20 cellular contexts compared by ENCODE assay signal in the genomic region with DNA sequence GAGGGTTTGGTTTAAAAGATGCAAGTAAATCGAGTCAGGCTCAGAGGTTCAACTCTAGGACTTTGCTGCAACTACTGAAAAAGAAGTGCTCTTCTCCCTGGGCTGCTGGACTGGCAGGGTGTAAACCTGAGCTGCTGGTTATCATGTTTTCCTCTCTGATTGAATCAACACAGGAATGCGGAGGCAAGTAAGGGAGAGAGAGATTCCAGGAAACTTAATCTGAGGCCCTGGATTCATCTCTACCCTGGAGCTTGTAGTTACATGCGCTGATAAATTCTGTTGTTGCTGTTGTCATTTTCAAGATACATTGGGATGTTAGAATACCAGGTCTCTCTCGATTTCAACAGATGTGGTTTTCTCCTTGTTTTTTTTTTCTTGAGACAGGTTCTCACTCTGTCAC. TPM values are rescaled to one million over a fixed set of nuclear protein-coding genes. Genes with fewer than 3 reads are reported as not detected.
DNase-seq lines count a peak whose midpoint lies in the region; ATAC-seq and TF ChIP-seq lines count a peak whose summit lies in the region.
"Had no signal": no experiment of that assay in that cellular context is flagged by ENCODE, and none has a peak within 500 bp of the region (broad histone marks: within the 10 kb centered on the region; RNA-seq: fewer than 3 reads in every experiment).

No MANE protein-coding gene starts in this region.

- no peak for ATAC-seq in omental fat pad (ENCODE audit: low FRiP score)
- no peak for ATAC-seq in GM18517 (IDR thresholded peaks at IDR 0.05; ENCODE audit: unreplicated experiment)
- ATAC-seq: HepG2 had no signal

- H3K79me1 ChIP-seq in neuronal stem cell (ENCODE audit: low read depth, low read length): no peaks in the 10 kb centered on the region

- H3K18ac ChIP-seq in neuronal stem cell (ENCODE audit: low read length): no peak overlapping the region

- peaks cover 2 to 4% of the 10 kb centered on the region in 2 donors for H3K9me3 ChIP-seq in neuronal stem cell (replicated peaks in 1 of 2; ENCODE audit: control insufficient read depth in 2 of 2, insufficient read depth in 1 of 2, low read depth in 1 of 2, low read length in 2 of 2)
- H3K9me3 ChIP-seq: BE2C had no signal

- no peak overlapping the region for H3K23ac ChIP-seq in neuronal stem cell (ENCODE audit: low read depth, low read length, poor library complexity)

- no peak overlapping the region for H3K14ac ChIP-seq in neuronal stem cell (ENCODE audit: low read length)

- no peak overlapping the region for H4K91ac ChIP-seq in neuronal stem cell (ENCODE audit: low read depth, low read length, poor library complexity)

- H3K27ac ChIP-seq in neuronal stem cell (replicated peaks; ENCODE audit: low read length): no peak overlapping the region
- H3K27ac ChIP-seq: GM23248 had no signal

- no peak overlapping the region for H2BK15ac ChIP-seq in neuronal stem cell (ENCODE audit: low read length)

- no peak overlapping the region for H4K8ac ChIP-seq in neuronal stem cell (ENCODE audit: low read depth, low read length)

- H3K4me3 ChIP-seq in neuronal stem cell (ENCODE audit: low read length in 2 of 2): no peak overlapping the region
- H3K4me3 ChIP-seq: GM23248 had no signal

- no peaks in the 10 kb centered on the region for H3K4me1 ChIP-seq in neuronal stem cell (ENCODE audit: control insufficient read depth in 2 of 2, insufficient read depth in 1 of 2, low read depth in 1 of 2, low read length in 2 of 2)
- H3K4me1 ChIP-seq: BE2C had no signal

- no peak overlapping the region for H2BK12ac ChIP-seq in neuronal stem cell (ENCODE audit: low read length)

- WGBS in neuronal stem cell (ENCODE audit: extremely low coverage in 2 of 2, insufficient read length in 2 of 2, insufficient replicate concordance in 1 of 2), 2 donors: no CpG with 5 or more reads among the region's 4 CpGs

- no peak overlapping the region for H2AK5ac ChIP-seq in neuronal stem cell (ENCODE audit: low read depth, low read length)

- H3K27me3 ChIP-seq in neuronal stem cell (ENCODE audit: control insufficient read depth in 3 of 3, insufficient read depth in 3 of 3, low read depth in 1 of 3, low read length in 3 of 3): no peaks in the 10 kb centered on the region
- H3K27me3 ChIP-seq: BE2C had no signal

- H2BK120ac ChIP-seq in neuronal stem cell (ENCODE audit: low read depth, low read length): no peak overlapping the region

- no peak overlapping the region for H3K9ac ChIP-seq in neuronal stem cell (ENCODE audit: low read depth, low read length, poor library complexity)
- H3K9ac ChIP-seq: GM23248 had no signal

- H3K4ac ChIP-seq in neuronal stem cell (ENCODE audit: low read length): no peak overlapping the region

- peak overlapping the region; percentile 44 for H2AFZ ChIP-seq in neuronal stem cell (ENCODE audit: low read length)
- H2AFZ ChIP-seq: GM23248 had no signal

- DNase-seq in NCI-H226 (peak; percentile 71), amniotic epithelial cell (ENCODE audit: low read depth) (peak; percentile 71), left kidney (ENCODE audit: low read depth, low spot score) (peak; percentile 89), neuronal stem cell (ENCODE audit: low spot score) (no peak), cerebellum (ENCODE audit: low spot score) (no peak), EL (no peak), omental fat pad (ENCODE audit: low spot score) (no peak)
- DNase-seq: ACHN; BE2C; C1 segment of cervical spinal cord; CD4-positive, CD25-positive, alpha-beta regulatory T cell; CD8-positive, alpha-beta memory T cell; COR-L47; DMS 273 treated with DMSO at 0.1 percent for 48 hours; DMS53; DND-41; GM23248; HCEC 1CT had no signal

- no peak for TF ChIP-seq CTCF in omental fat pad (IDR thresholded peaks at IDR 0.05)

- H3K4me2 ChIP-seq in neuronal stem cell (ENCODE audit: insufficient read depth, low read length, poor library complexity, severe bottlenecking): no peak overlapping the region

- no peak overlapping the region for H2BK5ac ChIP-seq in neuronal stem cell (ENCODE audit: low read length)

- no peaks in the 10 kb centered on the region for H3K36me3 ChIP-seq in neuronal stem cell (replicated peaks in 1 of 2; ENCODE audit: control insufficient read depth in 2 of 2, insufficient read depth in 2 of 2, low read length in 2 of 2)
- H3K36me3 ChIP-seq: BE2C had no signal

RNA-seq across cellular contexts. Expression of a gene that starts 8.2 kb away (rescaled TPM):
- 12.8 TPM for polyA plus RNA-seq in neuronal stem cell (2013, experiment 1 of 2)
- 13.0 TPM for polyA plus RNA-seq in neuronal stem cell (2013, experiment 2 of 2)
- total RNA-seq in cerebellum (2.0 TPM), omental fat pad (1 to 10 TPM in 2 of 4 donors, under 1 TPM in 1, not detected in 1; 0.47 to 5.9 (median 1.9) TPM)
- total RNA-seq: CD8-positive, alpha-beta memory T cell had no signal

Comparison
In these comparisons a context has a peak if more than half of its experiments do, and no peak if none do; other contexts are left out.
1. DNase-seq: peak in NCI-H226 (single experiment), amniotic epithelial cell (single experiment) and left kidney (single experiment); none in neuronal stem cell (single experiment), cerebellum (single experiment), EL (single experiment) and omental fat pad (single experiment).